1 cellular context compared by ENCODE assay signal in the genomic region with DNA sequence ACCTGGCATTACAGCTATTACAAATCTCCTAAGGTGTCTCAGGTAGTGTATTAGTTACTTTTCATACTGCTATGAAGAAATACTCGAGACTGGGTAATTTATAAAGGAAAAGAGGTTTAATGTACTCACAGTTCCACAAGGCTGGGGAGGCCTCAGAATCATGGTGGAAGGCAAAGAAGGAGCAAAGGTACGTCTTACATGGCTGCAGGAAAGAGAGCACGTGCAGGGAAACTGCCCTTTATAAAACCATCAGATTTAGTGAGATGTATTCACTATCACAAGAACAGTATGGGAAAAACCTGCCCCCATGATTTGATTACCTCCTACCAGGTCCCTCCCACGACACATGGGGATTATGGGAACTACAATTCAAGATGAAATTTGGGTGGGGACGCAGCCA. TPM values are rescaled to one million over a fixed set of nuclear protein-coding genes. Genes with fewer than 3 reads are reported as not detected.
"Had no signal": no experiment of that assay in that cellular context is flagged by ENCODE, and none has a peak within 500 bp of the region (broad histone marks: within the 10 kb centered on the region; RNA-seq: fewer than 3 reads in every experiment).

No MANE protein-coding gene starts in this region.

RNA-seq across cellular contexts. Expression of a gene that starts 7.0 kb away (rescaled TPM):
- total RNA-seq: G401 had no signal

RNA-seq across cellular contexts. Expression of a gene that starts 34.1 kb away (rescaled TPM):
- total RNA-seq: G401 had no signal
